Comparison of ENCODE assay signal across 6 cellular contexts in genomic region chr19:42280761-42281174, GRCh38. TPM values are rescaled to one million over a fixed set of nuclear protein-coding genes. Genes with fewer than 3 reads are reported as not detected.
DNase-seq lines count a peak whose midpoint lies in the region; ATAC-seq and TF ChIP-seq lines count a peak whose summit lies in the region.

No MANE protein-coding gene starts in this region.

- H3K4me3 Mint-ChIP-seq in activated CD8-positive, alpha-beta T cell treated with anti-CD3 and anti-CD28 coated beads for 36 hours, result no peak overlapping the region

- H3K9me3 Mint-ChIP-seq in activated CD8-positive, alpha-beta T cell treated with anti-CD3 and anti-CD28 coated beads for 36 hours, result no peaks in the 10 kb centered on the region

- no peak for TF ChIP-seq CTCF in activated CD8-positive, alpha-beta T cell treated with anti-CD3 and anti-CD28 coated beads for 36 hours (IDR thresholded peaks at IDR 0.05)
- no peak for TF ChIP-seq CTCF in lower leg skin (IDR thresholded peaks at IDR 0.05)

- POLR2A ChIA-PET in activated CD8-positive, alpha-beta T cell treated with anti-CD3 and anti-CD28 coated beads for 36 hours (lab: Charles Lee), result interaction anchor here (0.8 to 7.5 kb wide), 9 partner anchors 10 to 80 kb away, joined by 3 to 119 read pairs (median 4); partner anchors contain the start of genes CIC and GSK3A

- H3K36me3 Mint-ChIP-seq in activated CD8-positive, alpha-beta T cell treated with anti-CD3 and anti-CD28 coated beads for 36 hours (ENCODE audit: low read depth), result peaks cover 6% of the 10 kb centered on the region

- peaks cover 43% of the 10 kb centered on the region for H3K4me1 Mint-ChIP-seq in activated CD8-positive, alpha-beta T cell treated with anti-CD3 and anti-CD28 coated beads for 36 hours (ENCODE audit: low read depth)

- CTCF ChIA-PET in activated CD8-positive, alpha-beta T cell treated with anti-CD3 and anti-CD28 coated beads for 36 hours (lab: Charles Lee), result interaction anchor here (2.0 to 6.7 kb wide), 3 partner anchors 11 to 36 kb away, joined by 9 to 107 read pairs (median 36); partner anchors contain the start of gene GSK3A

- DNase-seq in H4 (ENCODE audit: low spot score), result peak; percentile 45
- DNase-seq in activated CD8-positive, alpha-beta T cell treated with anti-CD3 and anti-CD28 coated beads for 36 hours, result peak; percentile 54
- peak; percentile 63 to 92 for DNase-seq in lower leg skin (ENCODE audit: low spot score in 2 of 2)
- no peak for DNase-seq in NCI-H524 treated with DMSO at 0.1 percent for 48 hours (lab: John Stamatoyannopoulos, UW)
- DNase-seq in GF-D8 (lab: John Stamatoyannopoulos, UW), result no peak

- no peaks in the 10 kb centered on the region for H3K27me3 Mint-ChIP-seq in activated CD8-positive, alpha-beta T cell treated with anti-CD3 and anti-CD28 coated beads for 36 hours

- peak overlapping the region; percentile 82 for H3K27ac Mint-ChIP-seq in activated CD8-positive, alpha-beta T cell treated with anti-CD3 and anti-CD28 coated beads for 36 hours

- 1% methylated on average over 13 to 24 of the region's 27 CpGs for WGBS in lower leg skin, 2 donors

- H3K4me3 ChIP-seq in lower leg skin (ENCODE audit: low read depth, poor library complexity, severe bottlenecking), result peak overlapping the region; percentile 60

- ATAC-seq in activated CD8-positive, alpha-beta T cell treated with anti-CD3 and anti-CD28 coated beads for 36 hours, result no peak
- no peak for ATAC-seq in HG02798 (IDR thresholded peaks at IDR 0.05; ENCODE audit: poor library complexity, unreplicated experiment)

- no peak for TF ChIP-seq POLR2A in lower leg skin (IDR thresholded peaks at IDR 0.05)

- intact Hi-C loops in activated CD8-positive, alpha-beta T cell treated with anti-CD3 and anti-CD28 coated beads for 36 hours (cut with micrococcal nuclease), result loop anchor here (5.0 to 10.0 kb wide), 2 partner anchors 38 to 146 kb away; partner anchors contain the start of genes GSK3A and POU2F2
- intact Hi-C loops in lower leg skin (cut with DNase I; ENCODE audit: low total_unique reads), result no loop called here

RNA-seq across cellular contexts. Expression of gene CIC, which starts 11.7 kb away (rescaled TPM):
- total RNA-seq in H4 (2014; rRNA removed; shearing (Covaris generic)), result 10.8 and 12.1 TPM in 2 replicates
- 10 to 100 TPM; 60.7 to 65.6 TPM for total RNA-seq in activated CD8-positive, alpha-beta T cell treated with anti-CD3 and anti-CD28 coated beads for 36 hours
- 10 to 100 TPM; 57.8 to 90.0 (median 59.0) TPM for total RNA-seq in lower leg skin

RNA-seq across cellular contexts. Expression of gene PRR19, which starts 21.2 kb away (rescaled TPM):
- 0.16 and 1.4 TPM in 2 replicates for total RNA-seq in H4 (2014; rRNA removed; shearing (Covaris generic))
- under 1 TPM; 0.38 to 0.49 TPM for total RNA-seq in activated CD8-positive, alpha-beta T cell treated with anti-CD3 and anti-CD28 coated beads for 36 hours
- under 1 TPM in 3 of 4 donors, not detected in 1; 0.23 to 0.30 (median 0.29) TPM for total RNA-seq in lower leg skin

RNA-seq across cellular contexts. Expression of gene PAFAH1B3, which starts 21.7 kb away (rescaled TPM):
- 78.5 and 112 TPM in 2 replicates for total RNA-seq in H4 (2014; rRNA removed; shearing (Covaris generic))
- total RNA-seq in activated CD8-positive, alpha-beta T cell treated with anti-CD3 and anti-CD28 coated beads for 36 hours, result 10 to 100 TPM; 39.1 to 42.4 TPM
- total RNA-seq in lower leg skin, result 10 to 100 TPM in 3 of 4 donors, 1 to 10 TPM in 1; 4.3 to 18.4 (median 14.0) TPM

RNA-seq across cellular contexts. Expression of gene ERF, which starts 25.8 kb away (rescaled TPM):
- 27.1 and 31.1 TPM in 2 replicates for total RNA-seq in H4 (2014; rRNA removed; shearing (Covaris generic))
- 10 to 100 TPM; 60.0 to 69.2 TPM for total RNA-seq in activated CD8-positive, alpha-beta T cell treated with anti-CD3 and anti-CD28 coated beads for 36 hours
- 10 to 100 TPM; 29.9 to 44.0 (median 36.9) TPM for total RNA-seq in lower leg skin

RNA-seq across cellular contexts. Expression of gene TMEM145, which starts 32.3 kb away (rescaled TPM):
- 0.08 TPM in 1 of 2 replicates, not detected in the other for total RNA-seq in H4 (2014; rRNA removed; shearing (Covaris generic))
- 1 to 10 TPM; 3.0 to 3.2 TPM for total RNA-seq in activated CD8-positive, alpha-beta T cell treated with anti-CD3 and anti-CD28 coated beads for 36 hours
- total RNA-seq in lower leg skin, result under 1 TPM in 1 of 4 donors, not detected in 3; 0.88 TPM

Comparison
In these comparisons a context has a peak if more than half of its experiments do, and no peak if none do; other contexts are left out.
1. DNase-seq: peak in H4 (single experiment), activated CD8-positive, alpha-beta T cell treated with anti-CD3 and anti-CD28 coated beads for 36 hours (single experiment) and lower leg skin (2 of 2); none in NCI-H524 treated with DMSO at 0.1 percent for 48 hours (single experiment) and GF-D8 (single experiment).